10 cellular contexts compared by ENCODE assay signal in the genomic region with DNA sequence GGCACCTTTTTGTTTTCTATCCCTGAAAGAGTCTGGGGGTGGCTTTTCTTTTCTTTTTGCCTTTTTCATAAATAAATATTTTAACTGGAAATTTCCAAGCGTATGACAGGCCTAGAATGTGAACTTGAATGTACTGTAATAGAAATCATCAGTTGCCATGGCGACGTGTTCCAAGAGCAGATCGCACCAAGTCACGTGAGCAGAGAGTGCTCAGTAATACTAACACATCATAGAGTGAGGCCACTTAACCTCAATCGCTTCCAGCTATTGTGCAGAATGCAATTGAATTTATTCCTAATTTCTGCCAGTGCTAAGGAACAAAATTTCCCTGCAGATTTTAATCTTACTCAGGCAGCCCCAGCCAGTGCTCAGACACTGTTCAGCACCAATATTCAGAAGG. TPM values are rescaled to one million over a fixed set of nuclear protein-coding genes. Genes with fewer than 3 reads are reported as not detected.
DNase-seq lines count a peak whose midpoint lies in the region; ATAC-seq and TF ChIP-seq lines count a peak whose summit lies in the region.
"Had no signal": no experiment of that assay in that cellular context is flagged by ENCODE, and none has a peak within 500 bp of the region (broad histone marks: within the 10 kb centered on the region; RNA-seq: fewer than 3 reads in every experiment).

No MANE protein-coding gene starts in this region.

- H3K9me2 ChIP-seq in Karpas-422 (replicated peaks; ENCODE audit: insufficient read depth, low read length), result no peaks in the 10 kb centered on the region

- no peak for ATAC-seq in GM21447 (IDR thresholded peaks at IDR 0.05; ENCODE audit: unreplicated experiment)

- H3K9ac ChIP-seq in fibroblast of lung (ENCODE audit: insufficient read depth, low read length) (no peak overlapping the region), Karpas-422 (ENCODE audit: low read length) (no peak overlapping the region)

- DNase-seq in ELR (ENCODE audit: low read depth), result peak; percentile 56
- peak; percentile 23 for DNase-seq in NCI-H446 treated with DMSO at 0.1 percent for 48 hours (lab: John Stamatoyannopoulos, UW)
- DNase-seq in fibroblast of lung (ENCODE audit: low read depth in 2 of 2), result peak; percentile 73 to 96
- peak; percentile 88 for DNase-seq in putamen (ENCODE audit: low spot score)
- no peak for DNase-seq in Karpas-422
- DNase-seq in activated naive CD8-positive, alpha-beta T cell treated with anti-CD3 and anti-CD28 coated beads for 36 hours, result no peak
- DNase-seq in OCI-M2 (lab: John Stamatoyannopoulos, UW; ENCODE audit: unreplicated experiment), result no peak
- DNase-seq: endodermal cell had no signal

- H3K4me3 ChIP-seq in fibroblast of lung (replicated peaks in 1 of 4; ENCODE audit: control extremely low read depth in 1 of 4, insufficient read depth in 1 of 4, low read depth in 3 of 4, low read length in 4 of 4), result peak overlapping the region in 1 of 4 experiments; percentile 19
- H3K4me3 ChIP-seq in Karpas-422 (ENCODE audit: low read length), result no peak overlapping the region

- peaks cover under 1% of the 10 kb centered on the region for H3K4me1 Mint-ChIP-seq in activated naive CD8-positive, alpha-beta T cell treated with anti-CD3 and anti-CD28 coated beads for 36 hours

- H3K36me3 ChIP-seq in fibroblast of lung (ENCODE audit: control insufficient read depth, insufficient read depth, low read length) (no peaks in the 10 kb centered on the region), Karpas-422 (ENCODE audit: insufficient read depth, low read length) (no peaks in the 10 kb centered on the region)
- H3K36me3 ChIP-seq: neutrophil had no signal

- H3K27ac Mint-ChIP-seq in activated naive CD8-positive, alpha-beta T cell treated with anti-CD3 and anti-CD28 coated beads for 36 hours, result no peak overlapping the region
- H3K27ac Mint-ChIP-seq: endodermal cell had no signal

- H4K20me1 ChIP-seq in fibroblast of lung (ENCODE audit: control insufficient read depth, extremely low read depth, insufficient read depth, low read length) (no peaks in the 10 kb centered on the region), Karpas-422 (ENCODE audit: insufficient read depth, low read depth, low read length) (0 out of 2 replicates have a peak, but pooled peaks cover 3% of the 10 kb centered on the region)

- H3K27me3 ChIP-seq in fibroblast of lung (ENCODE audit: control insufficient read depth, insufficient read depth, low read length) (no peaks in the 10 kb centered on the region), Karpas-422 (ENCODE audit: low read length) (no peaks in the 10 kb centered on the region)
- H3K27me3 ChIP-seq: neutrophil had no signal

- H3K27me3 Mint-ChIP-seq in activated naive CD8-positive, alpha-beta T cell treated with anti-CD3 and anti-CD28 coated beads for 36 hours, result no peaks in the 10 kb centered on the region

- H3K36me3 Mint-ChIP-seq in activated naive CD8-positive, alpha-beta T cell treated with anti-CD3 and anti-CD28 coated beads for 36 hours, result no peaks in the 10 kb centered on the region

- no peak for TF ChIP-seq CTCF in fibroblast of lung (conservative IDR thresholded peaks at IDR 0.05 in 1 of 2, IDR thresholded peaks at IDR 0.05 in 1 of 2; ENCODE audit: low read depth in 1 of 2, low read length in 2 of 2)

- H2AFZ ChIP-seq in fibroblast of lung (ENCODE audit: low read length) (no peak overlapping the region), Karpas-422 (ENCODE audit: low read length) (no peak overlapping the region)

- H3K4me3 Mint-ChIP-seq in activated naive CD8-positive, alpha-beta T cell treated with anti-CD3 and anti-CD28 coated beads for 36 hours, result no peak overlapping the region
- H3K4me3 Mint-ChIP-seq: endodermal cell had no signal

- H3K4me2 ChIP-seq in fibroblast of lung (ENCODE audit: extremely low read depth, insufficient read depth, low read length) (no peak overlapping the region), Karpas-422 (ENCODE audit: low read depth, low read length, poor library complexity, severe bottlenecking) (no peak overlapping the region)

- H3K79me2 ChIP-seq in fibroblast of lung (ENCODE audit: control insufficient read depth, insufficient read depth, low read length) (no peaks in the 10 kb centered on the region), Karpas-422 (ENCODE audit: low read length) (no peaks in the 10 kb centered on the region)

- H3K4me1 ChIP-seq in fibroblast of lung (ENCODE audit: control insufficient read depth, extremely low read depth, insufficient read depth, low read length) (no peaks in the 10 kb centered on the region), Karpas-422 (ENCODE audit: low read length) (no peaks in the 10 kb centered on the region)

- no peaks in the 10 kb centered on the region for H3K9me3 Mint-ChIP-seq in activated naive CD8-positive, alpha-beta T cell treated with anti-CD3 and anti-CD28 coated beads for 36 hours
- H3K9me3 Mint-ChIP-seq: endodermal cell had no signal

- H3K27ac ChIP-seq in fibroblast of lung (ENCODE audit: insufficient read depth, low read length) (no peak overlapping the region), Karpas-422 (ENCODE audit: low read length) (no peak overlapping the region)
- H3K27ac ChIP-seq: neutrophil had no signal

- H3K9me3 ChIP-seq in fibroblast of lung (ENCODE audit: control insufficient read depth, insufficient read depth, low read depth, low read length) (no peaks in the 10 kb centered on the region), Karpas-422 (ENCODE audit: low read length) (no peaks in the 10 kb centered on the region)
- H3K9me3 ChIP-seq: neutrophil had no signal

RNA-seq across cellular contexts. Expression of a gene that starts 26.1 kb away (rescaled TPM):
- 0.17 and 0.51 TPM in 2 replicates for total RNA-seq in fibroblast of lung
- 0.12 and 0.16 TPM in 2 replicates for polyA plus RNA-seq in fibroblast of lung
- 0.22 and 0.44 TPM in 2 replicates for polyA plus RNA-seq in fibroblast of lung (2012)
- not detected in 2 replicates for polyA minus RNA-seq in fibroblast of lung (ENCODE audit: low replicate concordance)
- total RNA-seq in Karpas-422 (2014; rRNA removed; shearing (Covaris generic); ENCODE audit: low replicate concordance), result 0.56 and 1.4 TPM in 2 replicates
- total RNA-seq in activated naive CD8-positive, alpha-beta T cell treated with anti-CD3 and anti-CD28 coated beads for 36 hours, result 1 to 10 TPM; 1.1 to 1.5 TPM

Comparison
In these comparisons a context has a peak if more than half of its experiments do, and no peak if none do; other contexts are left out.
1. DNase-seq: peak in ELR (single experiment), NCI-H446 treated with DMSO at 0.1 percent for 48 hours (single experiment), fibroblast of lung (2 of 2) and putamen (single experiment); none in Karpas-422 (single experiment), activated naive CD8-positive, alpha-beta T cell treated with anti-CD3 and anti-CD28 coated beads for 36 hours (single experiment) and OCI-M2 (single experiment).